Comparison of ENCODE assay signal across 8 cellular contexts in the genomic region with DNA sequence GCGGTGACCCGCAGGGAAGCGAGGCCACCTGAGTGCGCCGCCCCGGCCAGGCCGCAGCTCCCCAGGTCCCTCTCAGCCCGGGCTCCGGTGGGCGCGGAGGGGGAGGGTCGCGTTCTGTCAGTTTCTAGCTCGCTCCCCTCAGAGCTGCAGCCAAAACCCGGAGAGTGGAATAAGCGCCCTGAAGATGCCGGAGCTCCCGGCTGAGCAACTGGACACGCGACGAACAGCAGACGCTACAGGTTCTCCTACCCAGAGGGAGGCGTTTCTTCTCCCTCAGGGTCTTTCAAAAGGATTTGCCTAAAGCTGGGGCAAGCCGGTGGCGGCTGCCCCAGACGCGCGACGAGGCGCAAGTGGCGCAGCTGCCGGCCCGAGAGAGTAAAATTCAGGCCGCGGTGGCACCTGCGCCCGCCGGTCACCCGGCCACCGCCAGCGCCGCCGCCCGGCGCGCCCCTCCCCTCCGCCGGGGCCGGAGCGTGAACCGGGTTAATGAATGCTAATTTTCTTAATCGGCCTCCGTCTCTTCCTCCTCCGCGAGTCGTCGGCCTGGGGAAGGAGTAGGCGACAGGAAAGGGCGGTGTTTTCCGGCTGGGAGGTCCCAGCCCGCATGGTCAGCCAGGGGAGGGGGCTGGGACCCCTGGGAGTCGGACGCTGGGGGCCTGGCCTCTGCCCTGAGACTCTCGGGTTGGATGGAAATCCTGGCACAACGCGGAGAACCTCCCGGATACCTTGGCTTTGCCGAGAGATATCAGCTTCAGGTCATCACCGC. TPM values are rescaled to one million over a fixed set of nuclear protein-coding genes. Genes with fewer than 3 reads are reported as not detected.
DNase-seq lines count a peak whose midpoint lies in the region; ATAC-seq and TF ChIP-seq lines count a peak whose summit lies in the region.

No MANE protein-coding gene starts in this region.

- peak overlapping the region; percentile 90 to 97 for H3K27ac ChIP-seq in left lung

- no peaks in the 10 kb centered on the region for H3K9me3 Mint-ChIP-seq in dendritic cell treated with granulocyte-macrophage colony-stimulating factor and Interleukin-4, amounts not matched to agents 40 ng/mL and 50 ng/mL, for 4 days

- H3K27me3 ChIP-seq in left lung = no peaks in the 10 kb centered on the region

- TF ChIP-seq CTCF in left lung (IDR thresholded peaks at IDR 0.05) = no peak

- peak overlapping the region; percentile 76 to 86 for H3K4me3 ChIP-seq in left lung

- ATAC-seq in GM19043 (IDR thresholded peaks at IDR 0.05; ENCODE audit: low read depth, unreplicated experiment) (peak; percentile 50), HG03196 (IDR thresholded peaks at IDR 0.05; ENCODE audit: unreplicated experiment) (peak; percentile 43), left lung (peak; percentile 66)

- DNase-seq in Ammon's horn (ENCODE audit: low spot score) (peak; percentile 51), NCI-H524 (lab: John Stamatoyannopoulos, UW) (peak; percentile 91 to 95), left lung (peak; percentile 80 to 94)
- DNase-seq in activated CD4-positive, alpha-beta T cell treated with anti-CD3 and anti-CD28 coated beads for 48 hours = peak; percentile 78
- DNase-seq in stimulated activated CD4-positive, alpha-beta T cell treated with anti-CD3 and anti-CD28 coated beads, Interleukin-4, amount 100 ng/mL, for 1 hour = peak; percentile 79

- peaks cover 19 to 67% of the 10 kb centered on the region in 2 donors for H3K4me1 ChIP-seq in left lung

- H3K4me1 Mint-ChIP-seq in dendritic cell treated with granulocyte-macrophage colony-stimulating factor and Interleukin-4, amounts not matched to agents 40 ng/mL and 50 ng/mL, for 4 days (ENCODE audit: low read depth) = peaks cover 39% of the 10 kb centered on the region

- intact Hi-C loops in dendritic cell treated with granulocyte-macrophage colony-stimulating factor and Interleukin-4, amounts not matched to agents 40 ng/mL and 50 ng/mL, for 4 days (cut with micrococcal nuclease) = loop anchor here (5.0 to 10.0 kb wide), 3 partner anchors 35 to 203 kb away; no protein-coding TSS in a partner anchor
- intact Hi-C loops in left lung (cut with DNase I) = no loop called here

- peaks cover 0 to 5% of the 10 kb centered on the region in 2 donors for H3K36me3 ChIP-seq in left lung

- peaks cover 19% of the 10 kb centered on the region for H3K36me3 Mint-ChIP-seq in dendritic cell treated with granulocyte-macrophage colony-stimulating factor and Interleukin-4, amounts not matched to agents 40 ng/mL and 50 ng/mL, for 4 days (ENCODE audit: low read depth)

- H3K4me3 Mint-ChIP-seq in dendritic cell treated with granulocyte-macrophage colony-stimulating factor and Interleukin-4, amounts not matched to agents 40 ng/mL and 50 ng/mL, for 4 days = peak overlapping the region; percentile 91

- H3K9me3 ChIP-seq in left lung = no peaks in the 10 kb centered on the region

- H3K27ac Mint-ChIP-seq in dendritic cell treated with granulocyte-macrophage colony-stimulating factor and Interleukin-4, amounts not matched to agents 40 ng/mL and 50 ng/mL, for 4 days = peak overlapping the region; percentile 89

- no peaks in the 10 kb centered on the region for H3K27me3 Mint-ChIP-seq in dendritic cell treated with granulocyte-macrophage colony-stimulating factor and Interleukin-4, amounts not matched to agents 40 ng/mL and 50 ng/mL, for 4 days

RNA-seq across cellular contexts. Expression of a gene that starts 0.8 kb away (rescaled TPM):
- 10 to 100 TPM; 37.7 to 53.8 TPM for total RNA-seq in left lung

Comparison
In these comparisons a context has a peak if more than half of its experiments do, and no peak if none do; other contexts are left out.
1. Peak in every context shown above with its lines: DNase-seq, ATAC-seq, H3K4me3 ChIP-seq and H3K27ac ChIP-seq.